25 cellular contexts compared by ENCODE assay signal in the genomic region with DNA sequence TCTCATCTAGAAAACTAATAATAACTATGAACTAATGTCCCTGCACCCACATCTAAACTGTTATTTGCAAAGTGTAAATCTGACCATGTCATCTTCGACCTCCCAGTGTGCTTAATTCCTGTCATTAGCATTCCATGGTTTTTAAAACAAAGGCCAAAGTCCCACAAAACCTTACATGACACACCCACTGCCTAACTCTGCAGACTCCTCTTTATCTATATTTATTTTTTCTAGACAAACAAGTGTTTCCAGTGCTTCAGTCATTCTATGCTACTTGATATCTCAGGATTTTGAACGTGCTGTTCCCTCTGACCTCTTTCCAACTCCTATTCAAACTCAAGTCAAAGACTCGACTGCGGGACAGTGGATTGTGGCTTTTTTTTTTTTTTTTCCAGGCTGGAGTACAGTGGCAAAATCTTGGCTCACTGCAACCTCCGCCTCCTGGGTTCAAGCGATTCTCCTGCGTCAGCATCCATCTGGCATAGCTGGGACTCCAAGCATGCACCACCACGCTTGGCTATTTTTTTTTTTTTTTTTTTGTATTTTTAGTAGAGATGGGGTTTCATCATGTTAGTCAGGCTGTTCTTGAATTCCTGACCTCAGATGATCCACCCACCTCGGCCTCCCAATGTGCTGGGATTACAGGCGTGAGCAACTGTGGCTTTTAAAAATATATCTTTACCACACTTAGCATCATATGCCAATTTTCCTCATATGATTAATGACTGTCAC.
DNase-seq lines count a peak whose midpoint lies in the region; FAIRE-seq and TF ChIP-seq lines count a peak whose summit lies in the region.
"Had no signal": no experiment of that assay in that cellular context is flagged by ENCODE, and none has a peak within 500 bp of the region (broad histone marks: within the 10 kb centered on the region; RNA-seq: fewer than 3 reads in every experiment).

No MANE protein-coding gene starts in this region.

- TF ChIP-seq CTCF in astrocyte of the cerebellum (IDR thresholded peaks at IDR 0.05; ENCODE audit: low read depth, low read length, missing control alignments) = no peak

- in situ Hi-C loops in astrocyte of the cerebellum (cut with HindIII; ENCODE audit: low sequenced_read_pairs) = no loop called here

- DNase-seq in A172 (ENCODE audit: low spot score) = peak; percentile 6
- peak; percentile 42 for DNase-seq in MG63
- peak; percentile 12 for DNase-seq in astrocyte of the cerebellum (ENCODE audit: low read depth)
- peak; percentile 53 for DNase-seq in myocyte (ENCODE audit: low read depth)
- DNase-seq in nucleus accumbens (lab: John Stamatoyannopoulos, UW) = no peak
- no peak for DNase-seq in activated CD4-positive, alpha-beta T cell treated with anti-CD3 and anti-CD28 coated beads, Interleukin-2, amount 10 ng/mL, durations not matched to agents 24 days and 14 days
- no peak for DNase-seq in GM12892 (ENCODE audit: insufficient read length)
- DNase-seq in SK-N-DZ (ENCODE audit: low spot score) = no peak
- DNase-seq: activated CD4-positive, CD25-positive, alpha-beta regulatory T cell treated with anti-CD3 and anti-CD28 coated beads, Interleukin-2, amount 50 U/mL, for 72 hours; activated effector memory CD4-positive, alpha-beta T cell treated with Interleukin-2 at 50 U/mL for 16 hours; amniotic stem cell; central memory CD4-positive, alpha-beta T cell; effector memory CD4-positive, alpha-beta T cell; GOT3; IMR-90; naive thymus-derived CD4-positive, alpha-beta T cell; NCI-H2081 treated with DMSO at 0.1 percent for 48 hours; NCI-H82; posterior cingulate gyrus; SK-N-SH; T1000; tibial artery had no signal

- no peaks in the 10 kb centered on the region for H3K4me1 Mint-ChIP-seq in activated CD4-positive, alpha-beta T cell treated with anti-CD3 and anti-CD28 coated beads, Interleukin-2, amount 10 ng/mL, durations not matched to agents 24 days and 14 days
- H3K4me1 Mint-ChIP-seq: CD14-positive monocyte; naive thymus-derived CD4-positive, alpha-beta T cell; stimulated activated memory B cell treated with anti-CD40 and anti-IgM and Interleukin-4, amounts not matched to agents 10 μg/mL and 1 μg/mL and 100 μg/mL, for 72 hours had no signal

- no peaks in the 10 kb centered on the region for H3K27me3 Mint-ChIP-seq in activated CD4-positive, alpha-beta T cell treated with anti-CD3 and anti-CD28 coated beads, Interleukin-2, amount 10 ng/mL, durations not matched to agents 24 days and 14 days
- H3K27me3 Mint-ChIP-seq: naive thymus-derived CD4-positive, alpha-beta T cell; stimulated activated memory B cell treated with anti-CD40 and anti-IgM and Interleukin-4, amounts not matched to agents 10 μg/mL and 1 μg/mL and 100 μg/mL, for 72 hours had no signal

- H3K36me3 ChIP-seq in MG63 = no peaks in the 10 kb centered on the region
- H3K36me3 ChIP-seq: tibial artery had no signal

- H3K27me3 ChIP-seq in MG63 = no peaks in the 10 kb centered on the region
- H3K27me3 ChIP-seq: tibial artery had no signal

- H3K4me3 Mint-ChIP-seq in activated CD4-positive, alpha-beta T cell treated with anti-CD3 and anti-CD28 coated beads, Interleukin-2, amount 10 ng/mL, durations not matched to agents 24 days and 14 days = no peak overlapping the region
- H3K4me3 Mint-ChIP-seq: CD14-positive monocyte; naive thymus-derived CD4-positive, alpha-beta T cell; stimulated activated memory B cell treated with anti-CD40 and anti-IgM and Interleukin-4, amounts not matched to agents 10 μg/mL and 1 μg/mL and 100 μg/mL, for 72 hours had no signal

- intact Hi-C loops in activated CD4-positive, alpha-beta T cell treated with anti-CD3 and anti-CD28 coated beads, Interleukin-2, amount 10 ng/mL, durations not matched to agents 24 days and 14 days (cut with micrococcal nuclease) = no loop called here

- no peaks in the 10 kb centered on the region for H3K36me3 Mint-ChIP-seq in activated CD4-positive, alpha-beta T cell treated with anti-CD3 and anti-CD28 coated beads, Interleukin-2, amount 10 ng/mL, durations not matched to agents 24 days and 14 days (ENCODE audit: low read depth)
- H3K36me3 Mint-ChIP-seq: CD14-positive monocyte; naive thymus-derived CD4-positive, alpha-beta T cell; stimulated activated memory B cell treated with anti-CD40 and anti-IgM and Interleukin-4, amounts not matched to agents 10 μg/mL and 1 μg/mL and 100 μg/mL, for 72 hours had no signal

- no peak for FAIRE-seq in GM12892 (lab: Jason Lieb, UNC)
- FAIRE-seq: islet of Langerhans had no signal

- H3K27ac Mint-ChIP-seq in activated CD4-positive, alpha-beta T cell treated with anti-CD3 and anti-CD28 coated beads, Interleukin-2, amount 10 ng/mL, durations not matched to agents 24 days and 14 days = no peak overlapping the region
- H3K27ac Mint-ChIP-seq: CD14-positive monocyte; naive thymus-derived CD4-positive, alpha-beta T cell; stimulated activated memory B cell treated with anti-CD40 and anti-IgM and Interleukin-4, amounts not matched to agents 10 μg/mL and 1 μg/mL and 100 μg/mL, for 72 hours had no signal

- H3K9me3 Mint-ChIP-seq in activated CD4-positive, alpha-beta T cell treated with anti-CD3 and anti-CD28 coated beads, Interleukin-2, amount 10 ng/mL, durations not matched to agents 24 days and 14 days = peaks cover 3% of the 10 kb centered on the region

- no peak for TF ChIP-seq POLR2A in GM12892 (IDR thresholded peaks at IDR 0.05; ENCODE audit: low read depth, low read length)

- H3K4me3 ChIP-seq in MG63 (no peak overlapping the region), astrocyte of the cerebellum (ENCODE audit: low read depth, low read length) (no peak overlapping the region)
- H3K4me3 ChIP-seq: tibial artery had no signal

- no peaks in the 10 kb centered on the region for H3K9me3 ChIP-seq in MG63
- H3K9me3 ChIP-seq: SK-N-SH, tibial artery had no signal

Comparison
In these comparisons a context has a peak if more than half of its experiments do, and no peak if none do; other contexts are left out.
1. DNase-seq: peak in A172 (single experiment), MG63 (single experiment), astrocyte of the cerebellum (single experiment) and myocyte (single experiment); none in nucleus accumbens (0 of 56), activated CD4-positive, alpha-beta T cell treated with anti-CD3 and anti-CD28 coated beads, Interleukin-2, amount 10 ng/mL, durations not matched to agents 24 days and 14 days (single experiment), GM12892 (single experiment) and SK-N-DZ (single experiment).